Comparison of ENCODE assay signal across 8 cellular contexts in genomic region chr3:53350652-53351051, GRCh38. TPM values are rescaled to one million over a fixed set of nuclear protein-coding genes. Genes with fewer than 3 reads are reported as not detected.
A peak's percentile ranks its signal among the peaks of the same experiment; 100 is the strongest.
DNase-seq lines count a peak whose midpoint lies in the region; ATAC-seq and TF ChIP-seq lines count a peak whose summit lies in the region.

No MANE protein-coding gene starts in this region.

- peak; percentile 55 for TF ChIP-seq CTCF in chondrocyte (IDR thresholded peaks at IDR 0.05)

- no peaks in the 10 kb centered on the region for H3K9me3 Mint-ChIP-seq in activated CD4-positive, alpha-beta T cell treated with anti-CD3 and anti-CD28 coated beads for 36 hours (ENCODE audit: low read depth)
- no peaks in the 10 kb centered on the region for H3K9me3 Mint-ChIP-seq in chondrocyte (ENCODE audit: low read depth)

- intact Hi-C loops in activated CD4-positive, alpha-beta T cell treated with anti-CD3 and anti-CD28 coated beads for 36 hours (cut with DNase I, micrococcal nuclease): loop anchor here in 1 of 2 experiments (2.0 kb wide), 1 partner anchor 52 kb away; no protein-coding TSS in a partner anchor

- peaks cover 14% of the 10 kb centered on the region for H3K4me1 Mint-ChIP-seq in activated CD4-positive, alpha-beta T cell treated with anti-CD3 and anti-CD28 coated beads for 36 hours
- H3K4me1 Mint-ChIP-seq in chondrocyte (ENCODE audit: low read depth): peaks cover 13% of the 10 kb centered on the region

- POLR2A ChIA-PET in activated CD4-positive, alpha-beta T cell treated with anti-CD3 and anti-CD28 coated beads for 36 hours (lab: Charles Lee): no interaction called here

- no peaks in the 10 kb centered on the region for H3K27me3 Mint-ChIP-seq in activated CD4-positive, alpha-beta T cell treated with anti-CD3 and anti-CD28 coated beads for 36 hours
- no peaks in the 10 kb centered on the region for H3K27me3 Mint-ChIP-seq in chondrocyte (ENCODE audit: low read depth)

- H3K27ac Mint-ChIP-seq in activated CD4-positive, alpha-beta T cell treated with anti-CD3 and anti-CD28 coated beads for 36 hours: no peak overlapping the region
- H3K27ac Mint-ChIP-seq in chondrocyte (ENCODE audit: unreplicated experiment): no peak overlapping the region

- no peak overlapping the region for H3K4me3 Mint-ChIP-seq in activated CD4-positive, alpha-beta T cell treated with anti-CD3 and anti-CD28 coated beads for 36 hours
- no peak overlapping the region for H3K4me3 Mint-ChIP-seq in chondrocyte (ENCODE audit: unreplicated experiment)

- DNase-seq in activated CD4-positive, alpha-beta T cell treated with anti-CD3 and anti-CD28 coated beads for 36 hours: peak; percentile 35
- no peak for DNase-seq in activated CD4-positive, alpha-beta T cell treated with anti-CD3 and anti-CD28 coated beads, Interleukin-2, amount 50 U/mL, for 4 hours
- DNase-seq in NCI-H460 (ENCODE audit: extremely low read depth, low read depth): peak; percentile 41
- no peak for DNase-seq in chondrocyte (ENCODE audit: low spot score)
- DNase-seq in renal cortical epithelial cell (ENCODE audit: low read depth): peak; percentile 18
- no peak for DNase-seq in cerebellar nuclear complex (lab: John Stamatoyannopoulos, UW)
- DNase-seq in occipital lobe (lab: John Stamatoyannopoulos, UW): no peak
- DNase-seq in AG08395 (ENCODE audit: low spot score): no peak

- no peaks in the 10 kb centered on the region for H3K36me3 Mint-ChIP-seq in activated CD4-positive, alpha-beta T cell treated with anti-CD3 and anti-CD28 coated beads for 36 hours (ENCODE audit: low read depth)
- no peaks in the 10 kb centered on the region for H3K36me3 Mint-ChIP-seq in chondrocyte (ENCODE audit: low read depth)

- no peak for ATAC-seq in activated CD4-positive, alpha-beta T cell treated with anti-CD3 and anti-CD28 coated beads for 36 hours

- CTCF ChIA-PET in activated CD4-positive, alpha-beta T cell treated with anti-CD3 and anti-CD28 coated beads for 36 hours (lab: Charles Lee): interaction anchor here (1.4 kb wide), 1 partner anchor 99 kb away, joined by 4 read pairs; no protein-coding TSS in a partner anchor

RNA-seq across cellular contexts. Expression of gene DCP1A, which starts 3.3 kb away (rescaled TPM):
- 10 to 100 TPM; 33.4 to 41.9 TPM for total RNA-seq in activated CD4-positive, alpha-beta T cell treated with anti-CD3 and anti-CD28 coated beads for 36 hours
- 21.2 and 25.4 TPM in 2 replicates for total RNA-seq in NCI-H460 (2014; rRNA removed; shearing (Covaris generic))
- 7.5 and 10.4 TPM in 2 replicates for polyA plus RNA-seq in NCI-H460 (2014; cell fraction: nucleus; rRNA removed)
- total RNA-seq in chondrocyte (15.6 to 17.7 TPM (median 17.2 TPM) in 3 replicates), renal cortical epithelial cell (13.0 and 17.3 TPM in 2 replicates), occipital lobe (12.9 TPM)

Comparison
In these comparisons a context has a peak if more than half of its experiments do, and no peak if none do; other contexts are left out.
1. DNase-seq: peak in activated CD4-positive, alpha-beta T cell treated with anti-CD3 and anti-CD28 coated beads for 36 hours (single experiment), NCI-H460 (single experiment) and renal cortical epithelial cell (single experiment); none in activated CD4-positive, alpha-beta T cell treated with anti-CD3 and anti-CD28 coated beads, Interleukin-2, amount 50 U/mL, for 4 hours (0 of 2), chondrocyte (single experiment), cerebellar nuclear complex (0 of 2), occipital lobe (single experiment) and AG08395 (single experiment).